ENCODE assay signal across 17 cellular contexts in genomic region chr3:136916200-136916599, GRCh38. TPM values are rescaled to one million over a fixed set of nuclear protein-coding genes. Genes with fewer than 3 reads are reported as not detected.
DNase-seq lines count a peak whose midpoint lies in the region; ATAC-seq, FAIRE-seq and TF ChIP-seq lines count a peak whose summit lies in the region.
"Had no signal": no experiment of that assay in that cellular context is flagged by ENCODE, and none has a peak within 500 bp of the region (broad histone marks: within the 10 kb centered on the region; RNA-seq: fewer than 3 reads in every experiment).

No MANE protein-coding gene starts in this region.

- H3K27ac Mint-ChIP-seq in T-helper 17 cell: peak overlapping the region; percentile 86
- H3K27ac Mint-ChIP-seq in activated CD8-positive, alpha-beta memory T cell treated with anti-CD3 and anti-CD28 coated beads, Interleukin-2, amount 10 ng/mL, durations not matched to agents 7 days and 5 days: no peak overlapping the region

- H3K9me3 Mint-ChIP-seq in activated CD8-positive, alpha-beta memory T cell treated with anti-CD3 and anti-CD28 coated beads, Interleukin-2, amount 10 ng/mL, durations not matched to agents 7 days and 5 days (ENCODE audit: low read depth): peaks cover 8% of the 10 kb centered on the region

- POLR2A ChIA-PET in A673 (lab: Charles Lee; ENCODE audit: low non-redundant PET): no interaction called here

- H3K4me1 Mint-ChIP-seq in T-helper 17 cell: peaks cover 40% of the 10 kb centered on the region
- H3K4me1 Mint-ChIP-seq in activated CD8-positive, alpha-beta memory T cell treated with anti-CD3 and anti-CD28 coated beads, Interleukin-2, amount 10 ng/mL, durations not matched to agents 7 days and 5 days: peaks cover 56% of the 10 kb centered on the region

- H3K4me3 ChIP-seq in A673 (ENCODE audit: low read depth, low read length, poor library complexity, severe bottlenecking): no peak overlapping the region
- H3K4me3 ChIP-seq: BLaER1 treated with 17β-estradiol and CSF1 and Interleukin-3, amounts not matched to agents 10 nM and 100 nM had no signal

- H3K4me1 ChIP-seq in A673 (ENCODE audit: insufficient read depth, low read length, poor library complexity, severe bottlenecking): peaks cover 49% of the 10 kb centered on the region

- BruUV-seq in A673 (replicated peaks; lab: Mats Ljungman, UMichigan): no TSS peak

- FAIRE-seq in GM12891 (lab: Jason Lieb, UNC): peak; percentile 16

- peaks cover 2% of the 10 kb centered on the region for H3K36me3 Mint-ChIP-seq in T-helper 17 cell (ENCODE audit: low read depth)
- peaks cover 49% of the 10 kb centered on the region for H3K36me3 Mint-ChIP-seq in activated CD8-positive, alpha-beta memory T cell treated with anti-CD3 and anti-CD28 coated beads, Interleukin-2, amount 10 ng/mL, durations not matched to agents 7 days and 5 days

- DNase-seq in A673 (ENCODE audit: low spot score) (peak; percentile 45), GM12891 (ENCODE audit: insufficient read length, low spot score) (no peak), T-helper 17 cell (no peak), epithelial cell of prostate (ENCODE audit: low read depth, low spot score) (no peak), NAMALWA (ENCODE audit: low spot score) (no peak), cortex of kidney (lab: John Stamatoyannopoulos, UW) (no peak)
- DNase-seq in activated CD8-positive, alpha-beta memory T cell treated with anti-CD3 and anti-CD28 coated beads, Interleukin-2, amount 10 ng/mL, durations not matched to agents 7 days and 5 days: no peak
- DNase-seq: GDM1, KBM-7, NCI-H1048, NCI-H1436, NCI-H1930, NCI-H226, NCI-H524 treated with DMSO at 0.1 percent for 48 hours, RPMI8226 had no signal

- H3K27ac ChIP-seq in A673 (ENCODE audit: low read depth, low read length, poor library complexity, severe bottlenecking): no peak overlapping the region
- peak overlapping the region; percentile 12 for H3K27ac ChIP-seq in epithelial cell of prostate
- H3K27ac ChIP-seq: BLaER1 treated with 17β-estradiol and CSF1 and Interleukin-3, amounts not matched to agents 10 nM and 100 nM had no signal

- peaks cover 7% of the 10 kb centered on the region for H3K36me3 ChIP-seq in A673 (ENCODE audit: insufficient read depth, low read length, poor library complexity, severe bottlenecking)

- intact Hi-C loops in A673 (cut with micrococcal nuclease; ENCODE audit: unreplicated experiment): no loop called here

- H3K27me3 ChIP-seq in A673 (replicated peaks; ENCODE audit: insufficient read depth, low read depth, low read length, poor library complexity): no peaks in the 10 kb centered on the region
- H3K27me3 ChIP-seq: BLaER1 treated with 17β-estradiol and CSF1 and Interleukin-3, amounts not matched to agents 10 nM and 100 nM had no signal

- no peak for ATAC-seq in T-helper 17 cell
- no peak for ATAC-seq in GM21825 (IDR thresholded peaks at IDR 0.05; ENCODE audit: unreplicated experiment)
- no peak for ATAC-seq in activated CD8-positive, alpha-beta memory T cell treated with anti-CD3 and anti-CD28 coated beads, Interleukin-2, amount 10 ng/mL, durations not matched to agents 7 days and 5 days

- CTCF ChIA-PET in A673 (lab: Charles Lee): no interaction called here
- CTCF ChIA-PET in activated CD8-positive, alpha-beta memory T cell treated with anti-CD3 and anti-CD28 coated beads, Interleukin-2, amount 10 ng/mL, durations not matched to agents 7 days and 5 days (lab: Charles Lee): no interaction called here

- H3K9me3 ChIP-seq in A673 (ENCODE audit: low read depth, low read length, poor library complexity, severe bottlenecking): peaks cover 20% of the 10 kb centered on the region
- H3K9me3 ChIP-seq in T-helper 17 cell (ENCODE audit: control insufficient read depth, low read length, poor library complexity, severe bottlenecking): no peaks in the 10 kb centered on the region

- H3K4me3 Mint-ChIP-seq in T-helper 17 cell: no peak overlapping the region
- no peak overlapping the region for H3K4me3 Mint-ChIP-seq in activated CD8-positive, alpha-beta memory T cell treated with anti-CD3 and anti-CD28 coated beads, Interleukin-2, amount 10 ng/mL, durations not matched to agents 7 days and 5 days

- TF ChIP-seq CTCF in A673 (conservative IDR thresholded peaks at IDR 0.05; ENCODE audit: low read depth, low read length): no peak

- no peaks in the 10 kb centered on the region for H3K27me3 Mint-ChIP-seq in T-helper 17 cell
- no peaks in the 10 kb centered on the region for H3K27me3 Mint-ChIP-seq in activated CD8-positive, alpha-beta memory T cell treated with anti-CD3 and anti-CD28 coated beads, Interleukin-2, amount 10 ng/mL, durations not matched to agents 7 days and 5 days

- no peak for TF ChIP-seq POLR2A in GM12891 (IDR thresholded peaks at IDR 0.05; ENCODE audit: low read depth, low read length)

TF ChIP-seq in GM12891, 5 proteins besides CTCF, POLR2A, EP300 and RAD21:
- TF ChIP-seq TAF1 (IDR thresholded peaks at IDR 0.05; ENCODE audit: low read depth, low read length) (no peak), PAX5 (IDR thresholded peaks at IDR 0.05; ENCODE audit: insufficient read depth, low read length, severe bottlenecking) (no peak), POLR2AphosphoS5 (IDR thresholded peaks at IDR 0.05; ENCODE audit: low read depth, low read length) (no peak), SPI1 (IDR thresholded peaks at IDR 0.05; ENCODE audit: low read depth, low read length) (no peak), POU2F2 (IDR thresholded peaks at IDR 0.05; ENCODE audit: low read depth, low read length) (no peak)

RNA-seq across cellular contexts. Expression of gene IL20RB, which starts 41.6 kb away (rescaled TPM):
- 4.0 and 4.2 TPM in 2 replicates for total RNA-seq in A673 (2021)
- 0.13 TPM for polyA plus RNA-seq in GM12891 (2012; ENCODE audit: low read depth, missing spikeins)
- 1 to 10 TPM; 3.2 to 4.2 TPM for total RNA-seq in T-helper 17 cell
- 1 to 10 TPM; 1.5 to 1.7 TPM for total RNA-seq in activated CD8-positive, alpha-beta memory T cell treated with anti-CD3 and anti-CD28 coated beads, Interleukin-2, amount 10 ng/mL, durations not matched to agents 7 days and 5 days

RNA-seq across cellular contexts. Expression of gene NCK1, which starts 54.2 kb away (rescaled TPM):
- total RNA-seq in A673 (2021) (43.7 and 50.2 TPM in 2 replicates), T-helper 17 cell (10 to 100 TPM; 59.0 to 59.1 TPM)
- polyA plus RNA-seq in GM12891 (2012; ENCODE audit: low read depth, missing spikeins): 14.5 TPM
- total RNA-seq in activated CD8-positive, alpha-beta memory T cell treated with anti-CD3 and anti-CD28 coated beads, Interleukin-2, amount 10 ng/mL, durations not matched to agents 7 days and 5 days: 10 to 100 TPM; 37.1 to 37.4 TPM
